ENCODE assay signal across 14 cellular contexts in the genomic region with DNA sequence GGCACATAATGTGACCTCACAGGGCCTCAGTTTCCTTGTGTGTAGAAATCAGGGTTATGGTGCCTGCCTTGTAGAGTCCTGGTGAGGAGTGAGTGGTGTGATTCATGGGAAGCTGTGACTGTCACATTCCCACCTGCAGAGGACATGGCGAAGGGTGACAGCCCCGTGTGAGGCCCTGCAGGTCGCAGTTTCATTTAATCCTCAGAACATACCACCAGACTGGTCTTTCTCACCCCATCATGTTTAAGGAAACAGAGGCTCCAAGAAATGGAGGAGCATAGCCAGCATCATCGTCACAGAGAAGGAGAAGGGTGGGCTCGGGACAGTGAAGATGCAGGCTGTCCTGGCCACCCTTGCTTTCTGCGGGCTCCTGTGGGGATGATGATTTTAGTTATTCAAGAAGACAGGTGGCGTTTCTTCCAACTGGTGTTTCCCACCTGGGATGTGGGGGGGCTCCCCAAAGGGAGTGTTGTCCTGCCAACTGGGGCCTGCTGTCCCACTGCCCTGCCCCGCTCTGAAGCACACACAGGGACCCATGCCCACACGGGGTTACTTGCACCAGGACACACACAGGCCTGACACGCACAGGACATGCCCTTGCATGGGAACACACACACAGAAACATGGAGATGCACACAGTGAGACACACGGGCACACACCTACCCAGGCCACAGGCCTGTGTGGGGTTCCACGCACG.
DNase-seq lines count a peak whose midpoint lies in the region; ATAC-seq, FAIRE-seq and TF ChIP-seq lines count a peak whose summit lies in the region.
"Had no signal": no experiment of that assay in that cellular context is flagged by ENCODE, and none has a peak within 500 bp of the region (broad histone marks: within the 10 kb centered on the region; RNA-seq: fewer than 3 reads in every experiment).

No MANE protein-coding gene starts in this region.

- no peak overlapping the region for H2AFZ ChIP-seq in Loucy (ENCODE audit: low read length)
- no peak overlapping the region for H2AFZ ChIP-seq in keratinocyte (ENCODE audit: control insufficient read depth, low read length)
- no peak overlapping the region for H2AFZ ChIP-seq in PC-3 (ENCODE audit: low read length)

- H3K4me3 ChIP-seq in Loucy (ENCODE audit: low read length, poor library complexity, severe bottlenecking), result no peak overlapping the region
- no peak overlapping the region for H3K4me3 ChIP-seq in keratinocyte (ENCODE audit: control insufficient read depth in 2 of 3, extremely low read depth in 1 of 3, insufficient read depth in 2 of 3, low read depth in 1 of 3, low read length in 3 of 3)
- no peak overlapping the region for H3K4me3 ChIP-seq in thoracic aorta
- no peak overlapping the region for H3K4me3 ChIP-seq in PC-3 (ENCODE audit: low read length)

- H3K9me3 ChIP-seq in Loucy (ENCODE audit: insufficient read depth, low read depth, low read length) (no peaks in the 10 kb centered on the region), keratinocyte (ENCODE audit: control insufficient read depth, low read depth, low read length) (no peaks in the 10 kb centered on the region), thoracic aorta (no peaks in the 10 kb centered on the region), PC-3 (ENCODE audit: low read length) (no peaks in the 10 kb centered on the region)

- FAIRE-seq in keratinocyte (lab: Jason Lieb, UNC), result no peak
- FAIRE-seq: G401.6, GM19239 had no signal

- POLR2A ChIA-PET in PC-3 (lab: Charles Lee; ENCODE audit: unreplicated experiment), result no interaction called here

- peak; percentile 39 for ATAC-seq in activated T-helper 17 cell treated with anti-CD3 and anti-CD28 coated beads, Interleukin-2, amount 50 U/mL, for 72 hours (replicated peaks)
- no peak for ATAC-seq in thoracic aorta (ENCODE audit: insufficient number of reproducible peaks, low FRiP score, low read depth)
- ATAC-seq in PC-3, result no peak

- TF ChIP-seq CTCF in Loucy (conservative IDR thresholded peaks at IDR 0.05; ENCODE audit: low read length) (no peak), keratinocyte (optimal IDR thresholded peaks at IDR 0.05 in 1 of 3, IDR thresholded peaks at IDR 0.05 in 1 of 3, conservative IDR thresholded peaks at IDR 0.05 in 1 of 3; ENCODE audit: extremely low read depth in 1 of 3, insufficient read depth in 2 of 3, low read length in 3 of 3) (no peak), thoracic aorta (IDR thresholded peaks at IDR 0.05) (no peak), PC-3 (conservative IDR thresholded peaks at IDR 0.05; ENCODE audit: low read depth, low read length) (no peak)

- no peak overlapping the region for H3K4me2 ChIP-seq in Loucy (ENCODE audit: low read depth, low read length, poor library complexity, severe bottlenecking)
- H3K4me2 ChIP-seq in keratinocyte (ENCODE audit: control insufficient read depth, extremely low read depth, insufficient read depth, low read depth, low read length), result no peak overlapping the region
- no peak overlapping the region for H3K4me2 ChIP-seq in PC-3 (ENCODE audit: low read length)

- CTCF ChIA-PET in PC-3 (lab: Charles Lee), result no interaction called here

- H3F3A ChIP-seq in Loucy (ENCODE audit: low read depth), result no peaks in the 10 kb centered on the region
- no peaks in the 10 kb centered on the region for H3F3A ChIP-seq in PC-3 (ENCODE audit: low read length, unreplicated experiment)

- no peaks in the 10 kb centered on the region for H3K9me1 ChIP-seq in keratinocyte (ENCODE audit: control insufficient read depth, extremely low read depth, insufficient read depth, low read length)

- no peaks in the 10 kb centered on the region for H3K9me3 Mint-ChIP-seq in activated T-helper 17 cell treated with anti-CD3 and anti-CD28 coated beads, Interleukin-2, amount 50 U/mL, for 72 hours
- H3K9me3 Mint-ChIP-seq: CD4-positive, alpha-beta T cell; T-helper 2 cell treated with Interferon-gamma antibody and Interleukin-4, amounts not matched to agents 5 μg/mL and 100 μg/mL, for 36 hours had no signal

- H3K9me2 ChIP-seq in Loucy (replicated peaks; ENCODE audit: low read depth, low read length) (no peaks in the 10 kb centered on the region), PC-3 (replicated peaks; ENCODE audit: low read length) (no peaks in the 10 kb centered on the region)

- peak overlapping the region; percentile 78 for H3K27ac Mint-ChIP-seq in activated T-helper 17 cell treated with anti-CD3 and anti-CD28 coated beads, Interleukin-2, amount 50 U/mL, for 72 hours
- H3K27ac Mint-ChIP-seq: T-helper 2 cell treated with Interferon-gamma antibody and Interleukin-4, amounts not matched to agents 5 μg/mL and 100 μg/mL, for 36 hours had no signal

- no peaks in the 10 kb centered on the region for H3K27me3 Mint-ChIP-seq in activated T-helper 17 cell treated with anti-CD3 and anti-CD28 coated beads, Interleukin-2, amount 50 U/mL, for 72 hours
- H3K27me3 Mint-ChIP-seq: CD4-positive, alpha-beta T cell had no signal

- H3K9ac ChIP-seq in Loucy (ENCODE audit: low read depth, low read length, poor library complexity, severe bottlenecking), result peak overlapping the region; percentile 27
- no peak overlapping the region for H3K9ac ChIP-seq in keratinocyte (ENCODE audit: control insufficient read depth, extremely low read depth, insufficient read depth, low read length)
- no peak overlapping the region for H3K9ac ChIP-seq in PC-3 (ENCODE audit: low read length)

- H3K27ac ChIP-seq in keratinocyte (ENCODE audit: control insufficient read depth, insufficient read depth, low read length) (peak overlapping the region; percentile 74), thoracic aorta (peak overlapping the region; percentile 91 to 93), substantia nigra (ENCODE audit: low read depth, low read length, poor library complexity, severe bottlenecking) (no peak overlapping the region), PC-3 (ENCODE audit: low read length) (no peak overlapping the region)

- H3K36me3 Mint-ChIP-seq in activated T-helper 17 cell treated with anti-CD3 and anti-CD28 coated beads, Interleukin-2, amount 50 U/mL, for 72 hours (ENCODE audit: low read depth), result peaks cover 23% of the 10 kb centered on the region

- BruUV-seq in PC-3 (replicated peaks; lab: Mats Ljungman, UMichigan), result no TSS peak

- H3K36me3 ChIP-seq in Loucy (ENCODE audit: insufficient read depth, low read length), result peaks cover 92% of the 10 kb centered on the region; the same call in 1 of the 2 replicates
- H3K36me3 ChIP-seq in keratinocyte (ENCODE audit: control insufficient read depth in 2 of 2, extremely low read depth in 1 of 2, insufficient read depth in 2 of 2, low read length in 2 of 2), result peaks cover 34 to 47% of the 10 kb centered on the region in 2 experiments
- H3K36me3 ChIP-seq in thoracic aorta, result peaks cover 28% of the 10 kb centered on the region
- no peaks in the 10 kb centered on the region for H3K36me3 ChIP-seq in PC-3 (ENCODE audit: low read depth, low read length)

- H3K4me1 Mint-ChIP-seq in activated T-helper 17 cell treated with anti-CD3 and anti-CD28 coated beads, Interleukin-2, amount 50 U/mL, for 72 hours, result no peaks in the 10 kb centered on the region

- DNase-seq in keratinocyte (ENCODE audit: low read depth, low spot score) (no peak), thoracic aorta (ENCODE audit: low spot score) (no peak), substantia nigra (lab: John Stamatoyannopoulos, UW) (no peak), NCI-H524 (lab: John Stamatoyannopoulos, UW) (no peak), PC-3 (no peak)
- DNase-seq: activated CD4-positive, alpha-beta T cell treated with anti-CD3 and anti-CD28 coated beads, Interleukin-2, amount 50 U/mL, for 1 hour; activated gamma-delta T cell treated with Interleukin-2 at 50 U/mL for 16 hours; CD4-positive, alpha-beta T cell; NCI-H2029 treated with DMSO at 0.1 percent for 48 hours had no signal

- H3K79me2 ChIP-seq in Loucy (ENCODE audit: insufficient read depth, low read length), result peaks cover 26% of the 10 kb centered on the region; the same call in 1 of the 2 replicates
- H3K79me2 ChIP-seq in keratinocyte (ENCODE audit: control insufficient read depth, insufficient read depth, low read length), result no peaks in the 10 kb centered on the region
- H3K79me2 ChIP-seq in PC-3 (ENCODE audit: low read length), result no peaks in the 10 kb centered on the region

- H4K20me1 ChIP-seq in Loucy (ENCODE audit: insufficient read depth, low read length, poor library complexity, severe bottlenecking) (peaks cover 39% of the 10 kb centered on the region), keratinocyte (ENCODE audit: control insufficient read depth, extremely low read depth, insufficient read depth, low read length) (no peaks in the 10 kb centered on the region), PC-3 (ENCODE audit: low read length) (no peaks in the 10 kb centered on the region)

- peaks cover 9% of the 10 kb centered on the region for H3K4me1 ChIP-seq in Loucy (ENCODE audit: insufficient read depth, low read length, poor library complexity, severe bottlenecking)
- H3K4me1 ChIP-seq in keratinocyte (ENCODE audit: control insufficient read depth, extremely low read depth, insufficient read depth, low read length), result peaks cover 45% of the 10 kb centered on the region
- H3K4me1 ChIP-seq in thoracic aorta (ENCODE audit: control insufficient read depth in 1 of 2, low read depth in 2 of 2), result peaks cover 28 to 59% of the 10 kb centered on the region in 2 donors
- peaks cover 22% of the 10 kb centered on the region for H3K4me1 ChIP-seq in PC-3 (ENCODE audit: insufficient read depth, low read length)

- H3K27me3 ChIP-seq in Loucy (ENCODE audit: insufficient read depth, low read length, poor library complexity, severe bottlenecking) (no peaks in the 10 kb centered on the region), keratinocyte (ENCODE audit: control insufficient read depth, extremely low read depth, insufficient read depth, low read length) (no peaks in the 10 kb centered on the region), thoracic aorta (replicated peaks; ENCODE audit: insufficient read depth) (no peaks in the 10 kb centered on the region), PC-3 (ENCODE audit: low read length) (no peaks in the 10 kb centered on the region)

- no peak overlapping the region for H3K4me3 Mint-ChIP-seq in activated T-helper 17 cell treated with anti-CD3 and anti-CD28 coated beads, Interleukin-2, amount 50 U/mL, for 72 hours
- H3K4me3 Mint-ChIP-seq: CD4-positive, alpha-beta T cell; T-helper 2 cell treated with Interferon-gamma antibody and Interleukin-4, amounts not matched to agents 5 μg/mL and 100 μg/mL, for 36 hours had no signal

- dilution Hi-C loops in keratinocyte (cut with MboI; ENCODE audit: extremely low pct_ligation_motif_present, low sequenced_read_pairs), result no loop called here

- intact Hi-C loops in PC-3 (cut with micrococcal nuclease), result loop anchor here (5.0 kb wide), 1 partner anchor 38 kb away; no protein-coding TSS in a partner anchor

Comparison
In these comparisons a context has a peak if more than half of its experiments do, and no peak if none do; other contexts are left out.
1. H3K27ac ChIP-seq: peak in keratinocyte (single experiment) and thoracic aorta (2 of 2); none in substantia nigra (single experiment) and PC-3 (single experiment).